Comparison of ENCODE assay signal across 13 cellular contexts in genomic region chr3:171173732-171174131, GRCh38.
DNase-seq lines count a peak whose midpoint lies in the region; ATAC-seq and TF ChIP-seq lines count a peak whose summit lies in the region.
"Had no signal": no experiment of that assay in that cellular context is flagged by ENCODE, and none has a peak within 500 bp of the region (broad histone marks: within the 10 kb centered on the region; RNA-seq: fewer than 3 reads in every experiment).

No MANE protein-coding gene starts in this region.

- no peaks in the 10 kb centered on the region for H3K9me2 ChIP-seq in hepatocyte (replicated peaks; ENCODE audit: insufficient read depth)

- H3K4me3 ChIP-seq in hepatocyte, result no peak overlapping the region
- H3K4me3 ChIP-seq: ovary, PC-9, uterus had no signal

- WGBS in hepatocyte (ENCODE audit: low lambda C conversion rate, missing lambda C conversion rate), result 81% methylated on average over 6 of the region's 6 CpGs

- peaks cover 14% of the 10 kb centered on the region for H3K36me3 Mint-ChIP-seq in activated naive CD8-positive, alpha-beta T cell treated with anti-CD3 and anti-CD28 coated beads for 36 hours
- H3K36me3 Mint-ChIP-seq in stimulated activated memory B cell treated with anti-CD40 and anti-IgM and Interleukin-4, amounts not matched to agents 10 μg/mL and 1 μg/mL and 100 μg/mL, for 72 hours, result no peaks in the 10 kb centered on the region

- no peaks in the 10 kb centered on the region for H3K27me3 Mint-ChIP-seq in activated naive CD8-positive, alpha-beta T cell treated with anti-CD3 and anti-CD28 coated beads for 36 hours
- no peaks in the 10 kb centered on the region for H3K27me3 Mint-ChIP-seq in stimulated activated memory B cell treated with anti-CD40 and anti-IgM and Interleukin-4, amounts not matched to agents 10 μg/mL and 1 μg/mL and 100 μg/mL, for 72 hours

- H3K4me1 ChIP-seq in hepatocyte (ENCODE audit: insufficient read depth), result peaks cover 21% of the 10 kb centered on the region

- DNase-seq in amygdala (lab: John Stamatoyannopoulos, UW) (peak; percentile 32 to 94 (median 85)), hepatocyte (ENCODE audit: low spot score) (peak; percentile 36), putamen (ENCODE audit: low spot score) (peak; percentile 95)
- DNase-seq in activated naive CD8-positive, alpha-beta T cell treated with anti-CD3 and anti-CD28 coated beads for 36 hours, result no peak
- DNase-seq: cortex of kidney, ovary, PC-9, uterus had no signal

- peaks cover 4% of the 10 kb centered on the region for H3K4me1 Mint-ChIP-seq in activated naive CD8-positive, alpha-beta T cell treated with anti-CD3 and anti-CD28 coated beads for 36 hours
- no peaks in the 10 kb centered on the region for H3K4me1 Mint-ChIP-seq in stimulated activated memory B cell treated with anti-CD40 and anti-IgM and Interleukin-4, amounts not matched to agents 10 μg/mL and 1 μg/mL and 100 μg/mL, for 72 hours

- no peaks in the 10 kb centered on the region for H3K9me3 Mint-ChIP-seq in activated naive CD8-positive, alpha-beta T cell treated with anti-CD3 and anti-CD28 coated beads for 36 hours
- H3K9me3 Mint-ChIP-seq in stimulated activated memory B cell treated with anti-CD40 and anti-IgM and Interleukin-4, amounts not matched to agents 10 μg/mL and 1 μg/mL and 100 μg/mL, for 72 hours, result no peaks in the 10 kb centered on the region
- H3K9me3 Mint-ChIP-seq: activated T-helper 1 cell treated with anti-CD3 and anti-CD28 coated beads, Interleukin-12 subunit alpha, Interleukin-12 subunit beta, Interleukin-2, Interleukin-4 antibody, amounts not matched to agents 30 ng/mL and 10 ng/mL and 1 ng/mL, durations not matched to agents 14 hours and 24 hours and 36 hours had no signal

- H4K20me1 ChIP-seq in hepatocyte (ENCODE audit: insufficient read depth, poor library complexity, severe bottlenecking), result no peaks in the 10 kb centered on the region

- ATAC-seq in HG02798 (IDR thresholded peaks at IDR 0.05; ENCODE audit: poor library complexity, unreplicated experiment) (peak; percentile 75), HG02623 (IDR thresholded peaks at IDR 0.05; ENCODE audit: unreplicated experiment) (no peak), GM18517 (IDR thresholded peaks at IDR 0.05; ENCODE audit: unreplicated experiment) (no peak)
- ATAC-seq in stimulated activated memory B cell treated with anti-CD40 and anti-IgM and Interleukin-4, amounts not matched to agents 10 μg/mL and 1 μg/mL and 100 μg/mL, for 72 hours, result no peak

- H3K27ac ChIP-seq in hepatocyte, result no peak overlapping the region
- H3K27ac ChIP-seq: ovary, PC-9, uterus had no signal

- H3K27ac Mint-ChIP-seq in activated naive CD8-positive, alpha-beta T cell treated with anti-CD3 and anti-CD28 coated beads for 36 hours, result no peak overlapping the region
- H3K27ac Mint-ChIP-seq in stimulated activated memory B cell treated with anti-CD40 and anti-IgM and Interleukin-4, amounts not matched to agents 10 μg/mL and 1 μg/mL and 100 μg/mL, for 72 hours, result no peak overlapping the region
- H3K27ac Mint-ChIP-seq: activated T-helper 1 cell treated with anti-CD3 and anti-CD28 coated beads, Interleukin-12 subunit alpha, Interleukin-12 subunit beta, Interleukin-2, Interleukin-4 antibody, amounts not matched to agents 30 ng/mL and 10 ng/mL and 1 ng/mL, durations not matched to agents 14 hours and 24 hours and 36 hours had no signal

- no peaks in the 10 kb centered on the region for H3K9me3 ChIP-seq in hepatocyte (ENCODE audit: low read depth)
- H3K9me3 ChIP-seq: ovary, uterus had no signal

- H3K79me2 ChIP-seq in hepatocyte, result no peaks in the 10 kb centered on the region

- H3K4me3 Mint-ChIP-seq in activated naive CD8-positive, alpha-beta T cell treated with anti-CD3 and anti-CD28 coated beads for 36 hours, result no peak overlapping the region
- H3K4me3 Mint-ChIP-seq in stimulated activated memory B cell treated with anti-CD40 and anti-IgM and Interleukin-4, amounts not matched to agents 10 μg/mL and 1 μg/mL and 100 μg/mL, for 72 hours, result no peak overlapping the region
- H3K4me3 Mint-ChIP-seq: activated T-helper 1 cell treated with anti-CD3 and anti-CD28 coated beads, Interleukin-12 subunit alpha, Interleukin-12 subunit beta, Interleukin-2, Interleukin-4 antibody, amounts not matched to agents 30 ng/mL and 10 ng/mL and 1 ng/mL, durations not matched to agents 14 hours and 24 hours and 36 hours had no signal

- no peaks in the 10 kb centered on the region for H3K36me3 ChIP-seq in hepatocyte (replicated peaks; ENCODE audit: insufficient read depth, low read depth)
- H3K36me3 ChIP-seq: ovary, uterus had no signal

- no peak for TF ChIP-seq CTCF in hepatocyte (IDR thresholded peaks at IDR 0.05; ENCODE audit: poor library complexity)

- H2AFZ ChIP-seq in hepatocyte, result no peak overlapping the region
- H2AFZ ChIP-seq: PC-9 had no signal

- H3K4me2 ChIP-seq in hepatocyte, result no peak overlapping the region
- H3K4me2 ChIP-seq: PC-9 had no signal

- H3K27me3 ChIP-seq in hepatocyte, result no peaks in the 10 kb centered on the region
- H3K27me3 ChIP-seq: ovary, uterus had no signal
